Comparison of ENCODE assay signal across 34 cellular contexts in genomic region chr6:157155838-157156237, GRCh38.
"Had no signal": no experiment of that assay in that cellular context is flagged by ENCODE, and none has a peak within 500 bp of the region (broad histone marks: within the 10 kb centered on the region; RNA-seq: fewer than 3 reads in every experiment).

No MANE protein-coding gene starts in this region.

- H3K27ac ChIP-seq: colonic mucosa, dorsolateral prefrontal cortex, heart left ventricle, left lung, lower lobe of right lung, pancreas, prostate gland, sigmoid colon, upper lobe of left lung, vagina had no signal

- H3K4me1 Mint-ChIP-seq: stimulated activated effector memory CD8-positive, alpha-beta T cell treated with anti-CD3 and anti-CD28 coated beads, Interleukin-12 subunit alpha, Interleukin-12 subunit beta, amount 100 ng/mL, for 72 hours; stimulated activated naive CD8-positive, alpha-beta T cell treated with anti-CD3 and anti-CD28 coated beads, Interleukin-15, amount 100 ng/mL, for 72 hours had no signal

- H3K4me3 ChIP-seq: colonic mucosa, dorsolateral prefrontal cortex, heart left ventricle, left lung, lower lobe of right lung, pancreas, prostate gland, sigmoid colon, upper lobe of left lung, vagina had no signal

- DNase-seq: activated CD4-positive, alpha-beta T cell treated with anti-CD3 and anti-CD28 coated beads for 36 hours; activated CD4-positive, alpha-beta T cell treated with anti-CD3 and anti-CD28 coated beads, Interleukin-2, amount 50 U/mL, for 4 hours; activated CD4-positive, CD25-positive, alpha-beta regulatory T cell; activated gamma-delta T cell; activated naive CD4-positive, alpha-beta T cell treated with anti-CD3 and anti-CD28 coated beads, Interleukin-2, amount 50 U/mL, for 16 hours; activated naive CD8-positive, alpha-beta T cell treated with anti-CD3 and anti-CD28 coated beads, Interleukin-2, amount 50 U/mL, for 24 hours; activated T-cell treated with anti-CD3 and anti-CD28 coated beads for 4 hours; colonic mucosa; dorsolateral prefrontal cortex; effector memory CD4-positive, alpha-beta T cell; erythroblast; foreskin fibroblast; heart left ventricle; hypothalamus; left lung; lower lobe of right lung; mesenchymal stem cell; naive thymus-derived CD8-positive, alpha-beta T cell; nucleus accumbens; pancreas; retina; sigmoid colon; small intestine; stimulated activated CD4-positive, alpha-beta T cell treated with anti-CD3 and anti-CD28 coated beads, Interleukin-4, amount 100 ng/mL, for 24 hours; stimulated activated naive CD8-positive, alpha-beta T cell treated with anti-CD3 and anti-CD28 coated beads, Interleukin-15, amount 100 ng/mL, for 72 hours; substantia nigra; T-helper 1 cell; upper lobe of left lung had no signal

- H3K4me1 ChIP-seq: colonic mucosa, left lung, lower lobe of right lung, prostate gland, sigmoid colon, vagina had no signal

- H3K4me3 Mint-ChIP-seq: activated CD4-positive, alpha-beta T cell treated with anti-CD3 and anti-CD28 coated beads for 36 hours; activated naive CD8-positive, alpha-beta T cell treated with anti-CD3 and anti-CD28 coated beads, Interleukin-2, amount 50 U/mL, for 24 hours; activated T-helper 1 cell treated with anti-CD3 and anti-CD28 coated beads, Interleukin-12 subunit alpha, Interleukin-12 subunit beta, Interleukin-2, Interleukin-4 antibody, amounts not matched to agents 30 ng/mL and 10 ng/mL and 1 ng/mL, durations not matched to agents 14 hours and 24 hours and 36 hours; naive thymus-derived CD8-positive, alpha-beta T cell; neural crest cell; stimulated activated effector memory CD8-positive, alpha-beta T cell treated with anti-CD3 and anti-CD28 coated beads, Interleukin-12 subunit alpha, Interleukin-12 subunit beta, amount 100 ng/mL, for 72 hours; stimulated activated naive CD8-positive, alpha-beta T cell treated with anti-CD3 and anti-CD28 coated beads, Interleukin-15, amount 100 ng/mL, for 72 hours; T-helper 2 cell treated with Interferon-gamma antibody and Interleukin-4, amounts not matched to agents 5 μg/mL and 100 μg/mL, for 36 hours had no signal

- H3K27ac Mint-ChIP-seq: activated CD4-positive, alpha-beta T cell treated with anti-CD3 and anti-CD28 coated beads for 36 hours; activated naive CD8-positive, alpha-beta T cell treated with anti-CD3 and anti-CD28 coated beads, Interleukin-2, amount 50 U/mL, for 24 hours; activated T-helper 1 cell treated with anti-CD3 and anti-CD28 coated beads, Interleukin-12 subunit alpha, Interleukin-12 subunit beta, Interleukin-2, Interleukin-4 antibody, amounts not matched to agents 30 ng/mL and 10 ng/mL and 1 ng/mL, durations not matched to agents 14 hours and 24 hours and 36 hours; stimulated activated effector memory CD8-positive, alpha-beta T cell treated with anti-CD3 and anti-CD28 coated beads, Interleukin-12 subunit alpha, Interleukin-12 subunit beta, amount 100 ng/mL, for 72 hours; T-helper 2 cell treated with Interferon-gamma antibody and Interleukin-4, amounts not matched to agents 5 μg/mL and 100 μg/mL, for 36 hours had no signal

- H3K27me3 Mint-ChIP-seq: activated CD4-positive, alpha-beta T cell treated with anti-CD3 and anti-CD28 coated beads for 36 hours; activated naive CD8-positive, alpha-beta T cell treated with anti-CD3 and anti-CD28 coated beads, Interleukin-2, amount 50 U/mL, for 24 hours; naive thymus-derived CD8-positive, alpha-beta T cell; stimulated activated naive CD8-positive, alpha-beta T cell treated with anti-CD3 and anti-CD28 coated beads, Interleukin-15, amount 100 ng/mL, for 72 hours had no signal

- H3K9me3 ChIP-seq: colonic mucosa, heart left ventricle, left lung, lower lobe of right lung, pancreas, prostate gland, sigmoid colon, upper lobe of left lung, vagina had no signal

- H3K9me3 Mint-ChIP-seq: activated naive CD8-positive, alpha-beta T cell treated with anti-CD3 and anti-CD28 coated beads, Interleukin-2, amount 50 U/mL, for 24 hours; activated T-helper 1 cell treated with anti-CD3 and anti-CD28 coated beads, Interleukin-12 subunit alpha, Interleukin-12 subunit beta, Interleukin-2, Interleukin-4 antibody, amounts not matched to agents 30 ng/mL and 10 ng/mL and 1 ng/mL, durations not matched to agents 14 hours and 24 hours and 36 hours; naive thymus-derived CD8-positive, alpha-beta T cell; neural crest cell; stimulated activated effector memory CD8-positive, alpha-beta T cell treated with anti-CD3 and anti-CD28 coated beads, Interleukin-12 subunit alpha, Interleukin-12 subunit beta, amount 100 ng/mL, for 72 hours; stimulated activated naive CD8-positive, alpha-beta T cell treated with anti-CD3 and anti-CD28 coated beads, Interleukin-15, amount 100 ng/mL, for 72 hours; T-helper 2 cell treated with Interferon-gamma antibody and Interleukin-4, amounts not matched to agents 5 μg/mL and 100 μg/mL, for 36 hours had no signal

- H3K27me3 ChIP-seq: colonic mucosa, dorsolateral prefrontal cortex, heart left ventricle, left lung, pancreas, sigmoid colon, upper lobe of left lung, vagina had no signal

- H3K36me3 ChIP-seq: colonic mucosa, prostate gland had no signal
